22 cellular contexts compared by ENCODE assay signal in genomic region chr9:1207681-1208080, GRCh38.
DNase-seq lines count a peak whose midpoint lies in the region; ATAC-seq and TF ChIP-seq lines count a peak whose summit lies in the region.
"Had no signal": no experiment of that assay in that cellular context is flagged by ENCODE, and none has a peak within 500 bp of the region (broad histone marks: within the 10 kb centered on the region; RNA-seq: fewer than 3 reads in every experiment).

No MANE protein-coding gene starts in this region.

- no peak overlapping the region for H3K27ac ChIP-seq in IMR-90 (ENCODE audit: insufficient read depth, low read length)
- H3K27ac ChIP-seq: hepatocyte, Peyer's patch, psoas muscle had no signal

- H3K14ac ChIP-seq in IMR-90 (replicated peaks; ENCODE audit: low read depth, low read length), result no peak overlapping the region

- no peak for TF ChIP-seq RAD21 in IMR-90 (IDR thresholded peaks at IDR 0.05; ENCODE audit: low read length)

- ATAC-seq in IMR-90 (ENCODE audit: low read depth) (no peak), omental fat pad (ENCODE audit: low FRiP score) (peak; percentile 74), GM21390 (IDR thresholded peaks at IDR 0.05; ENCODE audit: unreplicated experiment) (no peak), GM19452 (IDR thresholded peaks at IDR 0.05; ENCODE audit: unreplicated experiment) (no peak)
- ATAC-seq: effector memory CD8-positive, alpha-beta T cell had no signal

- H3K56ac ChIP-seq in IMR-90 (ENCODE audit: extremely low read depth, insufficient read depth, low read length), result no peak overlapping the region

- H2AK5ac ChIP-seq in IMR-90 (ENCODE audit: low read depth, low read length), result no peak overlapping the region

- TF ChIP-seq POLR2A in IMR-90 (IDR thresholded peaks at IDR 0.05; ENCODE audit: low read depth, low read length), result no peak

- intact Hi-C loops in IMR-90 (cut with micrococcal nuclease), result no loop called here

- TF ChIP-seq CTCF in AG09309 (IDR thresholded peaks at IDR 0.05; ENCODE audit: control insufficient read depth, insufficient read depth, low read depth, low read length, missing control alignments) (no peak), IMR-90 (conservative IDR thresholded peaks at IDR 0.05; ENCODE audit: low read depth, low read length) (no peak), astrocyte of the spinal cord (IDR thresholded peaks at IDR 0.05; ENCODE audit: low read depth, low read length) (no peak), omental fat pad (IDR thresholded peaks at IDR 0.05) (no peak)

- no peak overlapping the region for H3K4me2 ChIP-seq in IMR-90 (ENCODE audit: low read depth, low read length)
- H3K4me2 ChIP-seq: hepatocyte had no signal

- no peak overlapping the region for H3K4ac ChIP-seq in IMR-90 (ENCODE audit: low read depth, low read length)

- no peaks in the 10 kb centered on the region for H3K4me1 ChIP-seq in IMR-90 (ENCODE audit: control insufficient read depth, insufficient read depth, low read length)
- H3K4me1 ChIP-seq: HAP-1, Peyer's patch had no signal

- no peaks in the 10 kb centered on the region for H3K36me3 ChIP-seq in IMR-90 (ENCODE audit: control insufficient read depth, insufficient read depth, low read length)
- H3K36me3 ChIP-seq: HAP-1, Peyer's patch had no signal

- H2BK120ac ChIP-seq in IMR-90 (ENCODE audit: low read depth, low read length), result no peak overlapping the region

- H3K4me3 ChIP-seq in AG09309 (ENCODE audit: control insufficient read depth, low read depth, low read length) (no peak overlapping the region), IMR-90 (ENCODE audit: insufficient read depth, low read depth, low read length) (no peak overlapping the region), astrocyte of the spinal cord (ENCODE audit: low read depth, low read length) (no peak overlapping the region)
- H3K4me3 ChIP-seq: HAP-1, hepatocyte, Peyer's patch, psoas muscle had no signal

- in situ Hi-C loops in IMR-90 (cut with MboI; ENCODE audit: low sequenced_read_pairs), result no loop called here
- in situ Hi-C loops in astrocyte of the spinal cord (cut with HindIII; ENCODE audit: low sequenced_read_pairs), result no loop called here

- H4K5ac ChIP-seq in IMR-90 (ENCODE audit: low read depth, low read length), result no peak overlapping the region

- no peak overlapping the region for H2BK5ac ChIP-seq in IMR-90 (ENCODE audit: low read depth, low read length, poor library complexity, severe bottlenecking)

- H4K91ac ChIP-seq in IMR-90 (ENCODE audit: insufficient read depth, low read depth, low read length), result no peak overlapping the region

- no peak overlapping the region for H3K9ac ChIP-seq in IMR-90 (ENCODE audit: low read depth, low read length)

- H3K27me3 ChIP-seq in IMR-90 (ENCODE audit: control insufficient read depth, insufficient read depth, low read length), result no peaks in the 10 kb centered on the region
- H3K27me3 ChIP-seq: hepatocyte, Peyer's patch had no signal

- CTCF ChIA-PET in IMR-90 (lab: Yijun Ruan, JAX), result no interaction called here

- WGBS in IMR-90 (ENCODE audit: extremely low coverage in 2 of 2, insufficient read length in 1 of 2), 2 experiments, result no CpG with 5 or more reads among the region's 3 CpGs

- H3K9me3 ChIP-seq in IMR-90 (ENCODE audit: control insufficient read depth, insufficient read depth, low read length), result peaks cover 7% of the 10 kb centered on the region
- H3K9me3 ChIP-seq: HAP-1, Peyer's patch, psoas muscle had no signal

- no peak overlapping the region for H4K8ac ChIP-seq in IMR-90 (ENCODE audit: low read depth in 2 of 2, low read length in 2 of 2)

- no peaks in the 10 kb centered on the region for H4K20me1 ChIP-seq in IMR-90 (ENCODE audit: insufficient read depth, low read length)

- H2BK20ac ChIP-seq in IMR-90 (ENCODE audit: low read depth, low read length), result no peak overlapping the region

- H2BK15ac ChIP-seq in IMR-90 (ENCODE audit: low read depth, low read length), result no peak overlapping the region

- BruUV-seq in IMR-90 (replicated peaks; lab: Mats Ljungman, UMichigan), result no TSS peak

- H3K79me1 ChIP-seq in IMR-90 (ENCODE audit: low read depth in 1 of 2, low read length in 2 of 2), result no peaks in the 10 kb centered on the region

- no peak overlapping the region for H2AFZ ChIP-seq in IMR-90 (replicated peaks; ENCODE audit: low read length, poor library complexity)
- H2AFZ ChIP-seq: hepatocyte had no signal

- POLR2A ChIA-PET in IMR-90 (lab: Charles Lee; ENCODE audit: unreplicated experiment), result no interaction called here

- H3K9me1 ChIP-seq in IMR-90 (ENCODE audit: insufficient read depth, low read length), result no peaks in the 10 kb centered on the region

- DNase-seq in AG09309 (ENCODE audit: low read depth) (peak; percentile 84), IMR-90 (peak; percentile 66), astrocyte of the spinal cord (ENCODE audit: low read depth, low spot score) (peak; percentile 44), omental fat pad (ENCODE audit: low spot score) (no peak), NK-92 (lab: John Stamatoyannopoulos, UW; ENCODE audit: unreplicated experiment) (no peak)
- no peak for DNase-seq in activated CD4-positive, alpha-beta T cell treated with anti-CD3 and anti-CD28 coated beads for 48 hours
- DNase-seq: activated CD8-positive, alpha-beta memory T cell treated with anti-CD3 and anti-CD28 coated beads, Interleukin-2, amount 50 U/mL, for 4 hours; activated effector memory CD4-positive, alpha-beta T cell treated with anti-CD3 and anti-CD28 coated beads, Interleukin-2, amount 50 U/mL, for 16 hours; CD8-positive, alpha-beta memory T cell; cerebellar nuclear complex; DMS79 treated with DMSO at 0.1 percent for 48 hours; effector memory CD8-positive, alpha-beta T cell; Kasumi-1; mammary epithelial cell; NCI-H1417 treated with DMSO at 0.1 percent for 48 hours; Peyer's patch; stimulated activated CD4-positive, alpha-beta T cell treated with anti-CD3 and anti-CD28 coated beads, Interleukin-12 subunit alpha, Interleukin-12 subunit beta, amount 100 ng/mL, for 4 hours had no signal

- no peak overlapping the region for H2AK9ac ChIP-seq in IMR-90 (replicated peaks; ENCODE audit: low read depth, low read length, poor library complexity)

- dilution Hi-C loops in IMR-90 (cut with HindIII; ENCODE audit: low sequenced_read_pairs, unreplicated experiment), result no loop called here

- no peak overlapping the region for H3K23ac ChIP-seq in IMR-90 (ENCODE audit: low read depth, low read length)

- H3K18ac ChIP-seq in IMR-90 (ENCODE audit: low read depth, low read length), result no peak overlapping the region

TF ChIP-seq in IMR-90, 13 proteins besides CTCF, POLR2A, EP300 and RAD21:
- TF ChIP-seq CHD1 (IDR thresholded peaks at IDR 0.05; ENCODE audit: low read depth, low read length) (no peak), USF2 (IDR thresholded peaks at IDR 0.05; ENCODE audit: low read depth, low read length) (peak; percentile 32; the same call in 1 of the 2 replicates), FOS (IDR thresholded peaks at IDR 0.05; ENCODE audit: low read depth, low read length) (0 out of 2 replicates have a peak, but pooled peaks have one; percentile 28), NFE2L2 (IDR thresholded peaks at IDR 0.05; ENCODE audit: low read depth, low read length) (no peak), RCOR1 (IDR thresholded peaks at IDR 0.05; ENCODE audit: insufficient replicate concordance, low read length) (no peak), ELK1 (IDR thresholded peaks at IDR 0.05; ENCODE audit: borderline replicate concordance, low read depth, low read length) (no peak), MAFK (IDR thresholded peaks at IDR 0.05; ENCODE audit: low read depth, low read length) (no peak)

Comparison
In these comparisons a context has a peak if more than half of its experiments do, and no peak if none do; other contexts are left out.
1. DNase-seq: peak in AG09309 (single experiment), IMR-90 (single experiment) and astrocyte of the spinal cord (single experiment); none in omental fat pad (single experiment), NK-92 (single experiment) and activated CD4-positive, alpha-beta T cell treated with anti-CD3 and anti-CD28 coated beads for 48 hours (single experiment).